ENCODE assay signal across 8 cellular contexts in genomic region chr12:81759215-81759991, GRCh38. TPM values are rescaled to one million over a fixed set of nuclear protein-coding genes. Genes with fewer than 3 reads are reported as not detected.
DNase-seq lines count a peak whose midpoint lies in the region; ATAC-seq, FAIRE-seq and TF ChIP-seq lines count a peak whose summit lies in the region.

TSS of gene PPFIA2 (minus strand) at chr12:81759350.

- H3K4me1 Mint-ChIP-seq in activated naive CD8-positive, alpha-beta T cell treated with anti-CD3 and anti-CD28 coated beads, Interleukin-2, amount 10 ng/mL, durations not matched to agents 7 days and 5 days, result peaks cover 13% of the 10 kb centered on the region

- peaks cover 0 to 3% (median 0%) of the 10 kb centered on the region in 3 donors for H3K4me1 ChIP-seq in pancreas

- POLR2A ChIA-PET in activated naive CD8-positive, alpha-beta T cell treated with anti-CD3 and anti-CD28 coated beads, Interleukin-2, amount 10 ng/mL, durations not matched to agents 7 days and 5 days (lab: Charles Lee), result no interaction called here

- peaks cover 42% of the 10 kb centered on the region for H3K27me3 Mint-ChIP-seq in activated naive CD8-positive, alpha-beta T cell treated with anti-CD3 and anti-CD28 coated beads, Interleukin-2, amount 10 ng/mL, durations not matched to agents 7 days and 5 days

- H3K27me3 ChIP-seq in pancreas, result peaks cover 0 to 27% (median 5%) of the 10 kb centered on the region in 4 donors

- peak; percentile 82 for ATAC-seq in activated naive CD8-positive, alpha-beta T cell treated with anti-CD3 and anti-CD28 coated beads, Interleukin-2, amount 10 ng/mL, durations not matched to agents 7 days and 5 days (ENCODE audit: low read depth)
- ATAC-seq in left cardiac atrium (peak; percentile 57 to 75), pancreas (peak in 3 of 4 donors; percentile 42 to 79 (median 69)), HG03442 (IDR thresholded peaks at IDR 0.05; ENCODE audit: unreplicated experiment) (no peak)

- peak; percentile 2 for DNase-seq in DMS 273 treated with DMSO at 0.1 percent for 48 hours (lab: John Stamatoyannopoulos, UW)
- DNase-seq in NCI-H2081 treated with DMSO at 0.1 percent for 48 hours (lab: John Stamatoyannopoulos, UW), result peak; percentile 62
- peak; percentile 39 for DNase-seq in activated naive CD8-positive, alpha-beta T cell treated with anti-CD3 and anti-CD28 coated beads, Interleukin-2, amount 10 ng/mL, durations not matched to agents 7 days and 5 days
- peak; percentile 49 for DNase-seq in left cardiac atrium
- DNase-seq in pancreas, result peak in 4 of 6 donors; percentile 11 to 65 (median 36)
- no peak for DNase-seq in cortex of kidney (lab: John Stamatoyannopoulos, UW)
- DNase-seq in HuH-7.5 (ENCODE audit: low spot score), result no peak

- 5 to 6% methylated on average over 31 of the region's 31 CpGs for WGBS in pancreas, 2 donors

- no peaks in the 10 kb centered on the region for H3K36me3 ChIP-seq in pancreas

- H3K27ac ChIP-seq in pancreas, result no peak within 1 kb of the TSS

- no peaks in the 10 kb centered on the region for H3K36me3 Mint-ChIP-seq in activated naive CD8-positive, alpha-beta T cell treated with anti-CD3 and anti-CD28 coated beads, Interleukin-2, amount 10 ng/mL, durations not matched to agents 7 days and 5 days

- no peaks in the 10 kb centered on the region for H3K9me3 ChIP-seq in pancreas

- no peaks in the 10 kb centered on the region for H3K9me3 Mint-ChIP-seq in activated naive CD8-positive, alpha-beta T cell treated with anti-CD3 and anti-CD28 coated beads, Interleukin-2, amount 10 ng/mL, durations not matched to agents 7 days and 5 days

- intact Hi-C loops in left cardiac atrium (cut with DNase I), result no loop called here
- intact Hi-C loops in pancreas (cut with DNase I), result no loop called here

- peak within 1 kb of the TSS; percentile 33 for H3K27ac Mint-ChIP-seq in activated naive CD8-positive, alpha-beta T cell treated with anti-CD3 and anti-CD28 coated beads, Interleukin-2, amount 10 ng/mL, durations not matched to agents 7 days and 5 days

- TF ChIP-seq CTCF in pancreas (IDR thresholded peaks at IDR 0.05), result no peak

- peak within 1 kb of the TSS; percentile 5 to 53 (median 26) for H3K4me3 ChIP-seq in pancreas

- no peak for FAIRE-seq in pancreas (lab: Jason Lieb, UNC)

- H3K4me3 Mint-ChIP-seq in activated naive CD8-positive, alpha-beta T cell treated with anti-CD3 and anti-CD28 coated beads, Interleukin-2, amount 10 ng/mL, durations not matched to agents 7 days and 5 days, result peak within 1 kb of the TSS; percentile 80

RNA-seq across cellular contexts. Expression of gene PPFIA2, which starts in this region (rescaled TPM):
- not detected for total RNA-seq in activated naive CD8-positive, alpha-beta T cell treated with anti-CD3 and anti-CD28 coated beads, Interleukin-2, amount 10 ng/mL, durations not matched to agents 7 days and 5 days
- total RNA-seq in left cardiac atrium, result 1 to 10 TPM in 1 of 2 donors, under 1 TPM in 1; 0.35 to 1.3 TPM
- 1 to 10 TPM in 1 of 6 donors, under 1 TPM in 4, not detected in 1; 0.35 to 1.9 (median 0.70) TPM for total RNA-seq in pancreas
- under 1 TPM; 0.40 to 0.46 TPM for polyA plus RNA-seq in pancreas

Comparison
In these comparisons a context has a peak if more than half of its experiments do, and no peak if none do; other contexts are left out.
1. Peak in DNase-seq and ATAC-seq in activated naive CD8-positive, alpha-beta T cell treated with anti-CD3 and anti-CD28 coated beads, Interleukin-2, amount 10 ng/mL, durations not matched to agents 7 days and 5 days; RNA of the gene not detected or under 1 TPM.
2. DNase-seq: peak in DMS 273 treated with DMSO at 0.1 percent for 48 hours (single experiment), NCI-H2081 treated with DMSO at 0.1 percent for 48 hours (single experiment), left cardiac atrium (single experiment) and pancreas (4 of 6); none in cortex of kidney (single experiment) and HuH-7.5 (single experiment).